ENCODE assay signal across 1 cellular context in genomic region chr21:26070121-26070520, GRCh38.
TF ChIP-seq lines count a peak whose summit lies in the region.

No MANE protein-coding gene starts in this region.

TF ChIP-seq in SK-N-SH, 30 proteins besides CTCF, POLR2A, EP300 and RAD21 (continued from another document):
- TF ChIP-seq NRF1 (IDR thresholded peaks at IDR 0.05; ENCODE audit: low read depth, low read length) (no peak), TCF12 (IDR thresholded peaks at IDR 0.05) (no peak), SMC3 (IDR thresholded peaks at IDR 0.05; ENCODE audit: low read depth, low read length) (no peak), USF1 (IDR thresholded peaks at IDR 0.05; ENCODE audit: borderline replicate concordance, low read depth) (no peak), GATA2 (CRISPR knock-in tag; IDR thresholded peaks at IDR 0.05) (no peak), NFIC (IDR thresholded peaks at IDR 0.05; ENCODE audit: borderline replicate concordance) (no peak), YY1 (IDR thresholded peaks at IDR 0.05; ENCODE audit: low read depth) (no peak), ELF1 (IDR thresholded peaks at IDR 0.05) (no peak), POLR2AphosphoS5 (IDR thresholded peaks at IDR 0.05; ENCODE audit: low read depth, low read length) (no peak), CHD2 (IDR thresholded peaks at IDR 0.05; ENCODE audit: low read length, partially characterized antibody) (no peak), FOSL2 (IDR thresholded peaks at IDR 0.05; ENCODE audit: borderline replicate concordance, low read depth) (no peak), USF2 (IDR thresholded peaks at IDR 0.05; ENCODE audit: borderline replicate concordance, low read depth, low read length) (no peak), MEF2A (IDR thresholded peaks at IDR 0.05; ENCODE audit: borderline replicate concordance, low read depth) (no peak), TAF1 (IDR thresholded peaks at IDR 0.05; ENCODE audit: borderline replicate concordance, low read depth, low read length) (no peak)
